8 cellular contexts compared by ENCODE assay signal in the genomic region with DNA sequence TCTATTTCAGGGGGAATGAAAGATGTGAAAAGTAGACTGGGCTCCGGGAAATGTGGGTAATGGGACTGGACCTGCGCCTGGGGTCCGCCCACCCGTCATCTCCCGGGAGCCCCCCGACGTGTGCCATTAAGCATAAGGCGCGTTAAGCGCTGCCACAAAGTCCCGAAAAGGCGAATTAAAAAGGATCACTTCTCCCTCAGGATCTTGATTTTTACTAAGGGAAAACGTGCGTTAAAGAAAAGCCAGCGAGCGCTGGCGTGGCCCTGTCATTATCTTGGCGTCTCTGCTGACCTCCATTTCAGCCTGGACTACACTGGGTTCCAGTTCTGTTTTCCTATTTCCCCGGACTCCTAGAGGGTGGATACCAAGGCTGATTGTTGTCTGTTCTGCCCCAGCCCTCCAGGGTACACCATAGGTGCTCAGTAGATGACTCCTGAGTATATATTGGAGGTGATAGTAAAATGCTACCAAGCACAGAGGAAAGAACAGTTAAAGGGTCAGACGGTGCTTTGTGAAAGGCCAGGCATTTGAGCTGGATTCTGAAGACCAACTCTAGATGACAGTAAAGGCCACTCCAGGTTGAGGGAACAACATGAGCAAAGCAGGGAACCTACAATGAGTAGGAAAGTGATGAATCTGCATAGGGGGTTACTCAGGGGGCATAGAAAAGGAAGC.
A peak's percentile ranks its signal among the peaks of the same experiment; 100 is the strongest.
DNase-seq lines count a peak whose midpoint lies in the region; ATAC-seq, FAIRE-seq and TF ChIP-seq lines count a peak whose summit lies in the region.

No MANE protein-coding gene starts in this region.

- no peaks in the 10 kb centered on the region for H3K27me3 Mint-ChIP-seq in stimulated activated naive CD8-positive, alpha-beta T cell treated with anti-CD3 and anti-CD28 coated beads, Interleukin-15, Interleukin-2, amounts not matched to agents 100 ng/mL and 50 ng/mL, for 24 hours

- CTCF ChIA-PET in Panc1 (lab: Charles Lee), result no interaction called here

- BruUV-seq in Panc1 (replicated peaks; lab: Mats Ljungman, UMichigan), result no TSS peak

- peaks cover 50% of the 10 kb centered on the region for H3K4me1 Mint-ChIP-seq in stimulated activated naive CD8-positive, alpha-beta T cell treated with anti-CD3 and anti-CD28 coated beads, Interleukin-15, Interleukin-2, amounts not matched to agents 100 ng/mL and 50 ng/mL, for 24 hours (ENCODE audit: low read depth)

- H3K9me3 Mint-ChIP-seq in stimulated activated naive CD8-positive, alpha-beta T cell treated with anti-CD3 and anti-CD28 coated beads, Interleukin-15, Interleukin-2, amounts not matched to agents 100 ng/mL and 50 ng/mL, for 24 hours, result no peaks in the 10 kb centered on the region

- H3K27ac ChIP-seq in Panc1 (ENCODE audit: low read length) (peak overlapping the region; percentile 92), dorsolateral prefrontal cortex (peak overlapping the region; percentile 74 to 99 (median 98)), right lobe of liver (peak overlapping the region; percentile 59 to 95 (median 87)), thymus (ENCODE audit: low read depth) (peak overlapping the region; percentile 88)

- H3K36me3 ChIP-seq in Panc1 (ENCODE audit: control insufficient read depth, insufficient read depth, low read length) (no peaks in the 10 kb centered on the region; the same call in 1 of the 2 replicates), right lobe of liver (no peaks in the 10 kb centered on the region), thymus (ENCODE audit: control insufficient read depth, insufficient read depth) (no peaks in the 10 kb centered on the region)

- DNase-seq in stimulated activated naive CD8-positive, alpha-beta T cell treated with anti-CD3 and anti-CD28 coated beads, Interleukin-15, Interleukin-2, amounts not matched to agents 100 U/mL and 50 U/mL, for 24 hours, result no peak
- no peak for DNase-seq in Panc1 (ENCODE audit: low read depth, low spot score)
- peak in 6 of 10 donors; percentile 16 to 47 (median 26) for DNase-seq in dorsolateral prefrontal cortex
- peak; percentile 25 to 53 (median 49) for DNase-seq in right lobe of liver
- no peak for DNase-seq in RCC 7860 (ENCODE audit: low spot score)

- no peak for FAIRE-seq in RCC 7860 (lab: Jason Lieb, UNC)

- WGBS in right lobe of liver (ENCODE audit: insufficient coverage, low coverage, low lambda C conversion rate, missing lambda C conversion rate), result 17% methylated on average over 20 of the region's 20 CpGs
- 26% methylated on average over 20 of the region's 20 CpGs for WGBS in thymus

- no peak for ATAC-seq in stimulated activated naive CD8-positive, alpha-beta T cell treated with anti-CD3 and anti-CD28 coated beads, Interleukin-15, Interleukin-2, amounts not matched to agents 100 U/mL and 50 U/mL, for 24 hours
- ATAC-seq in Panc1 (peak; percentile 69), right lobe of liver (peak; percentile 6 to 52 (median 24)), HG03469 (IDR thresholded peaks at IDR 0.05; ENCODE audit: unreplicated experiment) (no peak)

- in situ Hi-C loops in Panc1 (cut with HindIII; ENCODE audit: low pct_unique_long_range_greater_than_20kb, low sequenced_read_pairs), result no loop called here

- intact Hi-C loops in Panc1 (cut with micrococcal nuclease; ENCODE audit: unreplicated experiment), result loop anchor here (1.0 kb wide), 1 partner anchor 89 kb away; a partner anchor contains a TSS
- intact Hi-C loops in dorsolateral prefrontal cortex (cut with DNase I), result loop anchor here (1.0 to 10.0 kb wide), 11 partner anchors 89 to 587 kb away; a partner anchor contains a TSS
- intact Hi-C loops in right lobe of liver (cut with DNase I), result loop anchor here in 1 of 2 donors (5.0 kb wide), 1 partner anchor 89 kb away; a partner anchor contains a TSS

- peak overlapping the region; percentile 63 to 87 for H3K4me3 ChIP-seq in Panc1 (ENCODE audit: low read depth in 2 of 2, low read length in 2 of 2)
- peak overlapping the region; percentile 47 to 86 (median 76) for H3K4me3 ChIP-seq in dorsolateral prefrontal cortex
- H3K4me3 ChIP-seq in right lobe of liver, result peak overlapping the region; percentile 66 to 71 (median 68)
- H3K4me3 ChIP-seq in thymus (ENCODE audit: low read length), result peak overlapping the region; percentile 92

- H3K9me3 ChIP-seq in Panc1 (ENCODE audit: control insufficient read depth, insufficient read depth, low read depth, low read length), result no peaks in the 10 kb centered on the region
- H3K9me3 ChIP-seq in right lobe of liver, result peaks cover 0 to 2% (median 0%) of the 10 kb centered on the region in 4 donors
- H3K9me3 ChIP-seq in thymus (ENCODE audit: control insufficient read depth), result no peaks in the 10 kb centered on the region

- peak overlapping the region; percentile 86 for H3K27ac Mint-ChIP-seq in stimulated activated naive CD8-positive, alpha-beta T cell treated with anti-CD3 and anti-CD28 coated beads, Interleukin-15, Interleukin-2, amounts not matched to agents 100 ng/mL and 50 ng/mL, for 24 hours

- peak overlapping the region; percentile 76 for H3K4me3 Mint-ChIP-seq in stimulated activated naive CD8-positive, alpha-beta T cell treated with anti-CD3 and anti-CD28 coated beads, Interleukin-15, Interleukin-2, amounts not matched to agents 100 ng/mL and 50 ng/mL, for 24 hours

- H3K27me3 ChIP-seq in Panc1 (ENCODE audit: control insufficient read depth, insufficient read depth, low read length) (no peaks in the 10 kb centered on the region), dorsolateral prefrontal cortex (no peaks in the 10 kb centered on the region), right lobe of liver (no peaks in the 10 kb centered on the region), thymus (ENCODE audit: control insufficient read depth, insufficient read depth) (no peaks in the 10 kb centered on the region)

- POLR2A ChIA-PET in Panc1 (lab: Charles Lee), result no interaction called here

- TF ChIP-seq CTCF in Panc1 (IDR thresholded peaks at IDR 0.05), result no peak
- TF ChIP-seq CTCF in dorsolateral prefrontal cortex (IDR thresholded peaks at IDR 0.05 in 54 of 56, conservative IDR thresholded peaks at IDR 0.05 in 2 of 56; ENCODE audit: low read depth in 1 of 56, partially characterized antibody in 56 of 56), result peak in 1 of 56 donors; percentile 3
- no peak for TF ChIP-seq CTCF in right lobe of liver (IDR thresholded peaks at IDR 0.05)

- H3K4me1 ChIP-seq in Panc1 (ENCODE audit: control insufficient read depth, insufficient read depth, low read length), result peaks cover 18% of the 10 kb centered on the region
- H3K4me1 ChIP-seq in right lobe of liver, result peaks cover 0 to 2% (median 0%) of the 10 kb centered on the region in 4 donors
- peaks cover 3% of the 10 kb centered on the region for H3K4me1 ChIP-seq in thymus (ENCODE audit: control insufficient read depth, insufficient read depth, low read length)

- H3K36me3 Mint-ChIP-seq in stimulated activated naive CD8-positive, alpha-beta T cell treated with anti-CD3 and anti-CD28 coated beads, Interleukin-15, Interleukin-2, amounts not matched to agents 100 ng/mL and 50 ng/mL, for 24 hours (ENCODE audit: low read depth), result no peaks in the 10 kb centered on the region

- TF ChIP-seq POLR2A in right lobe of liver (IDR thresholded peaks at IDR 0.05), result no peak

Comparison
In these comparisons a context has a peak if more than half of its experiments do, and no peak if none do; other contexts are left out.
1. ATAC-seq: peak in Panc1 (single experiment) and right lobe of liver (4 of 4); none in stimulated activated naive CD8-positive, alpha-beta T cell treated with anti-CD3 and anti-CD28 coated beads, Interleukin-15, Interleukin-2, amounts not matched to agents 100 U/mL and 50 U/mL, for 24 hours (single experiment) and HG03469 (single experiment).
2. DNase-seq: peak in dorsolateral prefrontal cortex (6 of 10) and right lobe of liver (3 of 3); none in stimulated activated naive CD8-positive, alpha-beta T cell treated with anti-CD3 and anti-CD28 coated beads, Interleukin-15, Interleukin-2, amounts not matched to agents 100 U/mL and 50 U/mL, for 24 hours (single experiment), Panc1 (single experiment) and RCC 7860 (single experiment).
3. Peak in every context shown above with its lines, with median percentiles within 50 percentile points of each other: H3K27ac ChIP-seq and H3K4me3 ChIP-seq.